In genomic region chr1:230917284-230918135, GRCh38 we compare ENCODE assay signal across 8 cellular contexts. TPM values are rescaled to one million over a fixed set of nuclear protein-coding genes. Genes with fewer than 3 reads are reported as not detected.
A peak's percentile ranks its signal among the peaks of the same experiment; 100 is the strongest.
DNase-seq lines count a peak whose midpoint lies in the region; ATAC-seq and TF ChIP-seq lines count a peak whose summit lies in the region.

No MANE protein-coding gene starts in this region.

- H3K9me3 ChIP-seq in BE2C (no peaks in the 10 kb centered on the region), gastrocnemius medialis (no peaks in the 10 kb centered on the region)

- ATAC-seq in GM19438 (IDR thresholded peaks at IDR 0.05; ENCODE audit: low read depth, unreplicated experiment) (peak; percentile 85), gastrocnemius medialis (peak; percentile 70 to 81), HG02970 (IDR thresholded peaks at IDR 0.05; ENCODE audit: low FRiP score, unreplicated experiment) (no peak)

- TF ChIP-seq POLR2A in gastrocnemius medialis (IDR thresholded peaks at IDR 0.05), result no peak

- TF ChIP-seq CTCF in BE2C (IDR thresholded peaks at IDR 0.05; ENCODE audit: low read depth, low read length), result peak; percentile 81
- TF ChIP-seq CTCF in gastrocnemius medialis (IDR thresholded peaks at IDR 0.05 in 4 of 5, conservative IDR thresholded peaks at IDR 0.05 in 1 of 5), result peak; percentile 42 to 63 (median 51)

- peak; percentile 86 for DNase-seq in BE2C
- peak; percentile 77 for DNase-seq in NCI-H1092 (lab: John Stamatoyannopoulos, UW)
- peak; percentile 30 to 76 (median 49) for DNase-seq in T-helper 2 cell
- peak; percentile 69 for DNase-seq in hepatic stellate cell (ENCODE audit: low spot score)
- peak; percentile 19 to 48 for DNase-seq in gastrocnemius medialis

- H3K27ac ChIP-seq in angular gyrus (ENCODE audit: low read depth, low read length), result peak overlapping the region; percentile 32
- no peak overlapping the region for H3K27ac ChIP-seq in gastrocnemius medialis

- H3K4me1 ChIP-seq in BE2C (no peaks in the 10 kb centered on the region), gastrocnemius medialis (no peaks in the 10 kb centered on the region)

- H3K36me3 ChIP-seq in BE2C (no peaks in the 10 kb centered on the region), gastrocnemius medialis (peaks cover 0 to 21% of the 10 kb centered on the region in 2 donors)

- intact Hi-C loops in gastrocnemius medialis (cut with DNase I; ENCODE audit: low total_unique reads), result loop anchor here (1.0 to 5.0 kb wide), 3 partner anchors 50 to 294 kb away; partner anchors contain the start of gene C1orf198

- in situ Hi-C loops in gastrocnemius medialis (cut with MboI; ENCODE audit: low sequenced_read_pairs in 4 of 4), result loop anchor here in 3 of 4 donors (10.0 to 25.0 kb wide), 3 partner anchors 113 to 297 kb away; no protein-coding TSS in a partner anchor

- H3K27me3 ChIP-seq in BE2C, result no peaks in the 10 kb centered on the region
- no peaks in the 10 kb centered on the region for H3K27me3 ChIP-seq in gastrocnemius medialis

- H3K4me3 ChIP-seq in BE2C (ENCODE audit: low read depth, low read length), result no peak overlapping the region
- no peak overlapping the region for H3K4me3 ChIP-seq in gastrocnemius medialis

RNA-seq across cellular contexts. Expression of gene C1orf198, which starts 49.2 kb away (rescaled TPM):
- 12.1 TPM for polyA plus RNA-seq in BE2C (2012; ENCODE audit: insufficient read depth, insufficient read length, low read depth)
- 100 to 1,000 TPM; 281 to 590 (median 339) TPM for total RNA-seq in gastrocnemius medialis

Comparison
In these comparisons a context has a peak if more than half of its experiments do, and no peak if none do; other contexts are left out.
1. DNase-seq: peak in every context shown above with its lines; median percentile 86 in BE2C; 77 in NCI-H1092; 69 in hepatic stellate cell; 49 in T-helper 2 cell; 34 in gastrocnemius medialis.